Comparison of ENCODE assay signal across 22 cellular contexts in the genomic region with DNA sequence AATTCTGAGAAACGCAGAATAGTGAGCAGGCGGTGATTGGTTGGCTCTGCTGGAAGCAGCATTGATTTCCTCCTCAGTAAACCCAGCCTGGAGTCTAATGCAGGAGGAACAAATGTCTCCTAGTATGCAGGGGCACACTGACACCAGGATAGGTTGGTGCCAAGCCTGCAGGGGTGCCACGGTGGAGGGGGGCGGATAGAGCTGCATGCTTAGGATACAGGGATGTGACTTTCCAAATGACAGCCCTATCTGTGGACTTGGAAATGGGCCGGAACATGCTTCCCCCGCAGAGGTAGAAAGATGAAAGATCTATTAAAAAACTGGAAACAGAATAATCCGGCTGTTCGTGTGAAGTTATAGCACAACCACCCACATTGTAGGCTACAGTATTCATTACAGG.
DNase-seq lines count a peak whose midpoint lies in the region; ATAC-seq and TF ChIP-seq lines count a peak whose summit lies in the region.
"Had no signal": no experiment of that assay in that cellular context is flagged by ENCODE, and none has a peak within 500 bp of the region (broad histone marks: within the 10 kb centered on the region; RNA-seq: fewer than 3 reads in every experiment).

No MANE protein-coding gene starts in this region.

- H2BK120ac ChIP-seq in neuronal stem cell (ENCODE audit: low read depth, low read length) = no peak overlapping the region

- H3K27ac ChIP-seq in left ventricle myocardium inferior (replicated peaks) = peak overlapping the region; percentile 17
- H3K27ac ChIP-seq in neuronal stem cell (replicated peaks; ENCODE audit: low read length) = no peak overlapping the region
- peak overlapping the region in 6 of 8 donors; percentile 27 to 65 (median 58) for H3K27ac ChIP-seq in spleen
- H3K27ac ChIP-seq: BLaER1, HL-60, KMS-11 had no signal

- no peak overlapping the region for H3K4me3 ChIP-seq in left ventricle myocardium inferior
- H3K4me3 ChIP-seq in neuronal stem cell (ENCODE audit: low read length in 2 of 2) = no peak overlapping the region
- no peak overlapping the region for H3K4me3 ChIP-seq in spleen
- H3K4me3 ChIP-seq: BLaER1 had no signal

- H4K91ac ChIP-seq in neuronal stem cell (ENCODE audit: low read depth, low read length, poor library complexity) = no peak overlapping the region

- TF ChIP-seq CTCF in left ventricle myocardium inferior (IDR thresholded peaks at IDR 0.05; ENCODE audit: borderline replicate concordance) (no peak), spleen (IDR thresholded peaks at IDR 0.05 in 8 of 11, conservative IDR thresholded peaks at IDR 0.05 in 3 of 11) (no peak)

- peaks cover 0 to 12% (median 3%) of the 10 kb centered on the region in 9 donors for H3K9me3 Mint-ChIP-seq in naive thymus-derived CD8-positive, alpha-beta T cell

- H3K9me3 ChIP-seq in left ventricle myocardium inferior (replicated peaks) (no peaks in the 10 kb centered on the region), neuronal stem cell (replicated peaks in 1 of 2; ENCODE audit: control insufficient read depth in 2 of 2, insufficient read depth in 1 of 2, low read depth in 1 of 2, low read length in 2 of 2) (no peaks in the 10 kb centered on the region), spleen (no peaks in the 10 kb centered on the region)
- H3K9me3 ChIP-seq: BLaER1 had no signal

- intact Hi-C loops in left ventricle myocardium inferior (cut with micrococcal nuclease) (loop anchor here (10.0 kb wide), 1 partner anchor 63 kb away; no protein-coding TSS in a partner anchor), Right ventricle myocardium inferior (cut with DNase I) (no loop called here), spleen (cut with DNase I; ENCODE audit: low total_unique reads) (no loop called here)

- peaks cover 0 to 6% (median 0%) of the 10 kb centered on the region in 5 donors for H3K27me3 Mint-ChIP-seq in naive thymus-derived CD8-positive, alpha-beta T cell
- H3K27me3 Mint-ChIP-seq: CD4-positive, CD25-positive, alpha-beta regulatory T cell had no signal

- H3K27me3 ChIP-seq in left ventricle myocardium inferior (ENCODE audit: low read depth) = peaks cover 1% of the 10 kb centered on the region
- H3K27me3 ChIP-seq in neuronal stem cell (ENCODE audit: control insufficient read depth in 3 of 3, insufficient read depth in 3 of 3, low read depth in 1 of 3, low read length in 3 of 3) = no peaks in the 10 kb centered on the region
- no peaks in the 10 kb centered on the region for H3K27me3 ChIP-seq in spleen (replicated peaks in 1 of 7)
- H3K27me3 ChIP-seq: BLaER1 had no signal

- H2BK5ac ChIP-seq in neuronal stem cell (ENCODE audit: low read length) = peak overlapping the region; percentile 27

- TF ChIP-seq POLR2A in spleen (IDR thresholded peaks at IDR 0.05) = no peak

- H3K36me3 Mint-ChIP-seq in naive thymus-derived CD8-positive, alpha-beta T cell = no peaks in the 10 kb centered on the region
- H3K36me3 Mint-ChIP-seq: CD4-positive, CD25-positive, alpha-beta regulatory T cell had no signal

- H3K4me1 ChIP-seq in left ventricle myocardium inferior (no peaks in the 10 kb centered on the region), neuronal stem cell (ENCODE audit: control insufficient read depth in 2 of 2, insufficient read depth in 1 of 2, low read depth in 1 of 2, low read length in 2 of 2) (peaks cover 0 to 14% of the 10 kb centered on the region in 2 donors), spleen (no peaks in the 10 kb centered on the region)
- H3K4me1 ChIP-seq: BLaER1 had no signal

- POLR2A ChIA-PET in naive thymus-derived CD8-positive, alpha-beta T cell (lab: Charles Lee) = no interaction called here

- no peak overlapping the region for H3K4me3 Mint-ChIP-seq in naive thymus-derived CD8-positive, alpha-beta T cell
- H3K4me3 Mint-ChIP-seq: CD4-positive, CD25-positive, alpha-beta regulatory T cell; IgD-negative memory B cell had no signal

- H3K36me3 ChIP-seq in left ventricle myocardium inferior (no peaks in the 10 kb centered on the region), neuronal stem cell (replicated peaks in 1 of 2; ENCODE audit: control insufficient read depth in 2 of 2, insufficient read depth in 2 of 2, low read length in 2 of 2) (no peaks in the 10 kb centered on the region), spleen (no peaks in the 10 kb centered on the region)
- H3K36me3 ChIP-seq: BLaER1 had no signal

- H3K4me1 Mint-ChIP-seq in naive thymus-derived CD8-positive, alpha-beta T cell = no peaks in the 10 kb centered on the region
- H3K4me1 Mint-ChIP-seq: CD4-positive, CD25-positive, alpha-beta regulatory T cell; IgD-negative memory B cell had no signal

- WGBS in neuronal stem cell (ENCODE audit: extremely low coverage in 2 of 2, insufficient read length in 2 of 2, insufficient replicate concordance in 1 of 2), 2 donors = no CpG with 5 or more reads among the region's 8 CpGs
- WGBS in spleen, 5 donors = 78 to 82% (median 80%) methylated on average over 8 of the region's 8 CpGs

- H3K4ac ChIP-seq in neuronal stem cell (ENCODE audit: low read length) = no peak overlapping the region

- no peak overlapping the region for H2AFZ ChIP-seq in neuronal stem cell (ENCODE audit: low read length)

- H3K79me1 ChIP-seq in neuronal stem cell (ENCODE audit: low read depth, low read length) = no peaks in the 10 kb centered on the region

- no peak overlapping the region for H3K14ac ChIP-seq in neuronal stem cell (ENCODE audit: low read length)

- no peak overlapping the region for H3K9ac ChIP-seq in neuronal stem cell (ENCODE audit: low read depth, low read length, poor library complexity)
- H3K9ac ChIP-seq: BLaER1, KMS-11 had no signal

- no peak overlapping the region for H4K8ac ChIP-seq in neuronal stem cell (ENCODE audit: low read depth, low read length)

- no peak for ATAC-seq in Right ventricle myocardium inferior
- no peak for ATAC-seq in naive thymus-derived CD8-positive, alpha-beta T cell

- H2BK15ac ChIP-seq in neuronal stem cell (ENCODE audit: low read length) = no peak overlapping the region

- no peak overlapping the region for H3K4me2 ChIP-seq in neuronal stem cell (ENCODE audit: insufficient read depth, low read length, poor library complexity, severe bottlenecking)
- H3K4me2 ChIP-seq: BLaER1, KMS-11 had no signal

- no peak overlapping the region for H2AK5ac ChIP-seq in neuronal stem cell (ENCODE audit: low read depth, low read length)

- no peak overlapping the region for H3K23ac ChIP-seq in neuronal stem cell (ENCODE audit: low read depth, low read length, poor library complexity)

- no peak for DNase-seq in left ventricle myocardium inferior
- no peak for DNase-seq in Right ventricle myocardium inferior (ENCODE audit: missing footprints)
- no peak for DNase-seq in neuronal stem cell (ENCODE audit: low spot score)
- no peak for DNase-seq in spleen
- no peak for DNase-seq in NCI-H2171 (lab: John Stamatoyannopoulos, UW)
- DNase-seq in SIG-M5 (lab: John Stamatoyannopoulos, UW) = no peak
- no peak for DNase-seq in naive thymus-derived CD8-positive, alpha-beta T cell
- DNase-seq: 8988T; ACHN; CD4-positive, CD25-positive, alpha-beta regulatory T cell; DMS153; NCI-H1048; NCI-H1694; NCI-H2029 treated with DMSO at 0.1 percent for 48 hours; NCI-H2227 treated with DMSO at 0.1 percent for 48 hours; NCI-H526 treated with DMSO at 0.1 percent for 48 hours; RPMI8226; SHP77 had no signal

- no peak overlapping the region for H3K27ac Mint-ChIP-seq in naive thymus-derived CD8-positive, alpha-beta T cell
- H3K27ac Mint-ChIP-seq: CD4-positive, CD25-positive, alpha-beta regulatory T cell had no signal

- H3K18ac ChIP-seq in neuronal stem cell (ENCODE audit: low read length) = peak overlapping the region; percentile 20

- no peak overlapping the region for H2BK12ac ChIP-seq in neuronal stem cell (ENCODE audit: low read length)
